ENCODE assay signal across 8 cellular contexts in genomic region chr21:45970674-45971486, GRCh38. TPM values are rescaled to one million over a fixed set of nuclear protein-coding genes. Genes with fewer than 3 reads are reported as not detected.
DNase-seq lines count a peak whose midpoint lies in the region; ATAC-seq, FAIRE-seq and TF ChIP-seq lines count a peak whose summit lies in the region.

No MANE protein-coding gene starts in this region.

- no peak overlapping the region for H3K27ac Mint-ChIP-seq in T-helper 17 cell
- H3K27ac Mint-ChIP-seq in stimulated activated effector memory CD8-positive, alpha-beta T cell treated with anti-CD3 and anti-CD28 coated beads, Interleukin-12 subunit alpha, Interleukin-12 subunit beta, amount 100 ng/mL, for 72 hours = no peak overlapping the region

- H3K9me3 Mint-ChIP-seq in stimulated activated effector memory CD8-positive, alpha-beta T cell treated with anti-CD3 and anti-CD28 coated beads, Interleukin-12 subunit alpha, Interleukin-12 subunit beta, amount 100 ng/mL, for 72 hours = no peaks in the 10 kb centered on the region

- H3K9me3 ChIP-seq in T-helper 17 cell (ENCODE audit: control insufficient read depth, low read length, poor library complexity, severe bottlenecking) (no peaks in the 10 kb centered on the region), lower lobe of right lung (no peaks in the 10 kb centered on the region)

- no peak overlapping the region for H3K4me3 Mint-ChIP-seq in T-helper 17 cell
- no peak overlapping the region for H3K4me3 Mint-ChIP-seq in stimulated activated effector memory CD8-positive, alpha-beta T cell treated with anti-CD3 and anti-CD28 coated beads, Interleukin-12 subunit alpha, Interleukin-12 subunit beta, amount 100 ng/mL, for 72 hours

- H3K4me1 Mint-ChIP-seq in T-helper 17 cell = peaks cover 4% of the 10 kb centered on the region
- peaks cover 26% of the 10 kb centered on the region for H3K4me1 Mint-ChIP-seq in stimulated activated effector memory CD8-positive, alpha-beta T cell treated with anti-CD3 and anti-CD28 coated beads, Interleukin-12 subunit alpha, Interleukin-12 subunit beta, amount 100 ng/mL, for 72 hours

- peaks cover 14% of the 10 kb centered on the region for H3K27me3 Mint-ChIP-seq in T-helper 17 cell

- intact Hi-C loops in lower lobe of right lung (cut with DNase I) = no loop called here

- ATAC-seq in T-helper 17 cell (peak; percentile 48), lower lobe of right lung (peak; percentile 70 to 73), HG03039 (IDR thresholded peaks at IDR 0.05; ENCODE audit: unreplicated experiment) (no peak)
- peak; percentile 68 for ATAC-seq in stimulated activated effector memory CD8-positive, alpha-beta T cell treated with anti-CD3 and anti-CD28 coated beads, Interleukin-12 subunit alpha, Interleukin-12 subunit beta, amount 100 ng/mL, for 72 hours

- DNase-seq in AG20443 (ENCODE audit: low spot score) = peak; percentile 80
- peak; percentile 82 for DNase-seq in H54 (ENCODE audit: insufficient read length, low spot score)
- DNase-seq in T-helper 17 cell = peak in 1 of 3 donors; percentile 40
- peak; percentile 34 for DNase-seq in cerebellum (ENCODE audit: low spot score)
- DNase-seq in lower lobe of right lung = no peak
- peak; percentile 51 to 77 for DNase-seq in stimulated activated effector memory CD8-positive, alpha-beta T cell treated with anti-CD3 and anti-CD28 coated beads, Interleukin-12 subunit alpha, Interleukin-12 subunit beta, amount 100 ng/mL, for 72 hours (ENCODE audit: low spot score in 2 of 2)
- DNase-seq in SKM-1 treated with dmso at 0.1 percent for 144 hours (lab: John Stamatoyannopoulos, UW; ENCODE audit: unreplicated experiment) = no peak

- H3K27me3 ChIP-seq in lower lobe of right lung (ENCODE audit: low read depth) = peaks cover 48% of the 10 kb centered on the region

- no peak overlapping the region for H3K4me3 ChIP-seq in lower lobe of right lung

- H3K36me3 ChIP-seq in lower lobe of right lung = no peaks in the 10 kb centered on the region

- H3K4me1 ChIP-seq in lower lobe of right lung = peaks cover 48% of the 10 kb centered on the region

- H3K36me3 Mint-ChIP-seq in T-helper 17 cell (ENCODE audit: low read depth) = no peaks in the 10 kb centered on the region
- H3K36me3 Mint-ChIP-seq in stimulated activated effector memory CD8-positive, alpha-beta T cell treated with anti-CD3 and anti-CD28 coated beads, Interleukin-12 subunit alpha, Interleukin-12 subunit beta, amount 100 ng/mL, for 72 hours = no peaks in the 10 kb centered on the region

- TF ChIP-seq CTCF in lower lobe of right lung (IDR thresholded peaks at IDR 0.05) = peak; percentile 88

- TF ChIP-seq POLR2A in H54 (IDR thresholded peaks at IDR 0.05; ENCODE audit: low read depth, low read length) = no peak

- no peak for FAIRE-seq in H54 (lab: Jason Lieb, UNC)

- peak overlapping the region; percentile 92 for H3K27ac ChIP-seq in lower lobe of right lung

RNA-seq across cellular contexts. Expression of gene COL6A1, which starts 10.7 kb away (rescaled TPM):
- 1 to 10 TPM; 3.2 to 4.6 TPM for total RNA-seq in T-helper 17 cell
- total RNA-seq in cerebellum = 88.8 TPM
- 148 TPM for total RNA-seq in lower lobe of right lung

Comparison
In these comparisons a context has a peak if more than half of its experiments do, and no peak if none do; other contexts are left out.
1. DNase-seq: peak in AG20443 (single experiment), H54 (single experiment), cerebellum (single experiment) and stimulated activated effector memory CD8-positive, alpha-beta T cell treated with anti-CD3 and anti-CD28 coated beads, Interleukin-12 subunit alpha, Interleukin-12 subunit beta, amount 100 ng/mL, for 72 hours (2 of 2); none in lower lobe of right lung (single experiment) and SKM-1 treated with dmso at 0.1 percent for 144 hours (single experiment).
2. RNA of gene COL6A1, which starts 10.7 kb away (total RNA-seq): 148 TPM in lower lobe of right lung (single experiment) and 88.8 TPM in cerebellum (single experiment); 3.2 to 4.6 TPM in T-helper 17 cell; every median in the first group is over 10 times any median in the second.